In genomic region chr3:47874438-47874837, GRCh38 we compare ENCODE assay signal across 21 cellular contexts.
"Had no signal": no experiment of that assay in that cellular context is flagged by ENCODE, and none has a peak within 500 bp of the region (broad histone marks: within the 10 kb centered on the region; RNA-seq: fewer than 3 reads in every experiment).

No MANE protein-coding gene starts in this region.

- H3K9me3 ChIP-seq: colonic mucosa, pancreas, sigmoid colon, stomach, thoracic aorta, transverse colon had no signal

- H3K4me3 ChIP-seq: colonic mucosa, pancreas, sigmoid colon, skin epidermis, stomach, thoracic aorta, transverse colon had no signal

- H3K4me3 Mint-ChIP-seq: immature natural killer cell; naive thymus-derived CD4-positive, alpha-beta T cell; neural crest cell had no signal

- ATAC-seq: left cardiac atrium; naive thymus-derived CD4-positive, alpha-beta T cell had no signal

- H3K36me3 ChIP-seq: colonic mucosa had no signal

- H3K9me3 Mint-ChIP-seq: immature natural killer cell; naive thymus-derived CD4-positive, alpha-beta T cell; neural crest cell had no signal

- H3K27me3 ChIP-seq: colonic mucosa, foreskin keratinocyte, pancreas, sigmoid colon, stomach, transverse colon had no signal

- H3K27ac ChIP-seq: colonic mucosa, foreskin keratinocyte, stomach, thoracic aorta, transverse colon had no signal

- H3K27me3 Mint-ChIP-seq: naive thymus-derived CD4-positive, alpha-beta T cell had no signal

- H3K4me1 ChIP-seq: colonic mucosa, transverse colon had no signal

- H3K27ac Mint-ChIP-seq: immature natural killer cell had no signal

- DNase-seq: caudate nucleus; colonic mucosa; dermis blood vessel endothelial cell; effector CD4-positive, alpha-beta T cell; immature natural killer cell; kidney; left cardiac atrium; mesendoderm; naive thymus-derived CD4-positive, alpha-beta T cell; occipital lobe; pancreas; stimulated activated CD4-positive, alpha-beta T cell treated with anti-CD3 and anti-CD28 coated beads, Interleukin-2, amount 100 ng/mL, for 24 hours; stimulated activated naive CD4-positive, alpha-beta T cell; stomach; substantia nigra; transverse colon had no signal
